In the genomic region with DNA sequence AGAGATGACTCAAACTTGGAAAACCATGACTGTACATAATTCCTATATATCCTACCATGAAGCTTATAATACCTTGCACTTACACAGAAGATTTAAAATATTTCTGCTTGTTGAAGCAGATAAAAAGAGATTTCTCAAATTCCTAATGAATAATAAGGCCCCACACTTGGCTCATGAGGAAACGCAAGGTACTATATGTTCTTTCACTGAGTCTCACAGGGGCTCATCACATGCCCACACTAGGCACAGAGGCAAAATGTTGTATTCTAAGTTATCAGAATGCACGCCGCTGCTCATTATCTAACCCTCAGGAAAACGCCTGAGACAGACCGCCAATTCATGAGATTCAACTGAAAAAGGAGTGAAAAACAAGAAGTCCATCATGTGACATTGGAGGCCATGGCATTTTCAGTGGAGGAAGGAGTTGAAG, we compare ENCODE assay signal across 1 cellular context.
TF ChIP-seq lines count a peak whose summit lies in the region.

No MANE protein-coding gene starts in this region.

TF ChIP-seq in A549, 52 proteins besides CTCF, POLR2A, EP300 and RAD21 (continued from another document):
- TF ChIP-seq, protein P1, sequence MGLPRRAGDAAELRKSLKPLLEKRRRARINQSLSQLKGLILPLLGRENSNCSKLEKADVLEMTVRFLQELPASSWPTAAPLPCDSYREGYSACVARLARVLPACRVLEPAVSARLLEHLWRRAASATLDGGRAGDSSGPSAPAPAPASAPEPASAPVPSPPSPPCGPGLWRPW (IDR thresholded peaks at IDR 0.05) = no peak
- no peak for TF ChIP-seq ZFP36 (IDR thresholded peaks at IDR 0.05; ENCODE audit: borderline replicate concordance, partially characterized antibody)
- no peak for TF ChIP-seq CBX2 (IDR thresholded peaks at IDR 0.05; ENCODE audit: borderline replicate concordance, low read depth)
- TF ChIP-seq KDM1A (IDR thresholded peaks at IDR 0.05; ENCODE audit: low read depth) = no peak
- TF ChIP-seq, protein P2, sequence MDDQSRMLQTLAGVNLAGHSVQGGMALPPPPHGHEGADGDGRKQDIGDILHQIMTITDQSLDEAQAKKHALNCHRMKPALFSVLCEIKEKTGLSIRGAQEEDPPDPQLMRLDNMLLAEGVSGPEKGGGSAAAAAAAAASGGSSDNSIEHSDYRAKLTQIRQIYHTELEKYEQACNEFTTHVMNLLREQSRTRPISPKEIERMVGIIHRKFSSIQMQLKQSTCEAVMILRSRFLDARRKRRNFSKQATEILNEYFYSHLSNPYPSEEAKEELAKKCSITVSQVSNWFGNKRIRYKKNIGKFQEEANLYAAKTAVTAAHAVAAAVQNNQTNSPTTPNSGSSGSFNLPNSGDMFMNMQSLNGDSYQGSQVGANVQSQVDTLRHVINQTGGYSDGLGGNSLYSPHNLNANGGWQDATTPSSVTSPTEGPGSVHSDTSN (IDR thresholded peaks at IDR 0.05) = no peak
